2 cellular contexts compared by ENCODE assay signal in genomic region chr14:105325716-105326567, GRCh38.
TF ChIP-seq lines count a peak whose summit lies in the region.

No MANE protein-coding gene starts in this region.

TF ChIP-seq in GM23338, 12 proteins besides CTCF, POLR2A, EP300 and RAD21:
- TF ChIP-seq ETS1 (IDR thresholded peaks at IDR 0.05) = no peak

TF ChIP-seq in WTC11, 78 proteins besides CTCF, POLR2A, EP300 and RAD21 (continued from another document):
- no peak for TF ChIP-seq FOXP4 (CRISPR knock-in tag; IDR thresholded peaks at IDR 0.05)
- TF ChIP-seq ZNF317 (CRISPR knock-in tag; IDR thresholded peaks at IDR 0.05; ENCODE audit: borderline replicate concordance, low read depth) = no peak
